ENCODE assay signal across 16 cellular contexts in the genomic region with DNA sequence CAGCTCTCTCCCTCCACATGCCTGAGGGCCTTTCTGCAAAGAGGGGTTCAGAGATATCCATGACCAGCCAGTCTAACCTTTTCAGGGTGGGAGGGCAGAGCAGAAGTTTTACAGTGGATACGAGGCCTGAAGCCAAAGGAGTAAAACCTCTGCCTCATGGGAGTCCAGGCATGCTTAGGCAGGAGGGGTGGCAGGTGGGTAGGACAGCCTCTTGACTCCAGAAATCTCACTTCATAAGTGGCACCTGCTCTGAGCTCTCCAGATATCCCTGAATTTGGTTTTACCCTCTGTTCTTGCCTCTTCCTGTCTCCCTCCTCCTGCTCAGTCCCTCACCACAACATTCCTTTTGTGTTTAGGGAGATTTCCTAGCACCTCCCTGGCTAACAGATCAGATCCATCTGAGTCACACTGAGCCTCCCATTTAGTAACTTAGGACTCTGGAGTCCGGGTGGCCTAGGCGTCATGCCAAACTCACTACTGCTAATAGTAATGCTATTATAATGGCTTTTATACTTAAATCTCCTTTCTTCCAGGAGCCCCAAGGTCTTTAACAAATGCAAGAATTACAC.
DNase-seq lines count a peak whose midpoint lies in the region; ATAC-seq and TF ChIP-seq lines count a peak whose summit lies in the region.
"Had no signal": no experiment of that assay in that cellular context is flagged by ENCODE, and none has a peak within 500 bp of the region (broad histone marks: within the 10 kb centered on the region; RNA-seq: fewer than 3 reads in every experiment).

No MANE protein-coding gene starts in this region.

- no peak overlapping the region for H3K4me3 Mint-ChIP-seq in activated T-helper 2 cell treated with anti-CD3 and anti-CD28 coated beads, Interferon-gamma antibody, Interleukin-2, Interleukin-4, amounts not matched to agents 10 μg/mL and 5 μg/mL and 100 μg/mL, durations not matched to agents 14 hours and 24 hours and 36 hours (ENCODE audit: low read depth)
- H3K4me3 Mint-ChIP-seq: H9, mesothelial cell of epicardium had no signal

- H3K4me1 Mint-ChIP-seq in activated T-helper 2 cell treated with anti-CD3 and anti-CD28 coated beads, Interferon-gamma antibody, Interleukin-2, Interleukin-4, amounts not matched to agents 10 μg/mL and 5 μg/mL and 100 μg/mL, durations not matched to agents 14 hours and 24 hours and 36 hours (ENCODE audit: low read depth), result peaks cover 5% of the 10 kb centered on the region

- TF ChIP-seq CTCF in AG09319 (IDR thresholded peaks at IDR 0.05; ENCODE audit: low read depth, low read length), result no peak
- no peak for TF ChIP-seq CTCF in HFF-Myc (IDR thresholded peaks at IDR 0.05; ENCODE audit: low read depth, low read length, missing control alignments)
- no peak for TF ChIP-seq CTCF in astrocyte of the spinal cord (IDR thresholded peaks at IDR 0.05; ENCODE audit: low read depth, low read length)

- no peaks in the 10 kb centered on the region for H3K36me3 Mint-ChIP-seq in activated T-helper 2 cell treated with anti-CD3 and anti-CD28 coated beads, Interferon-gamma antibody, Interleukin-2, Interleukin-4, amounts not matched to agents 10 μg/mL and 5 μg/mL and 100 μg/mL, durations not matched to agents 14 hours and 24 hours and 36 hours (ENCODE audit: low read depth)
- H3K36me3 Mint-ChIP-seq: mesothelial cell of epicardium had no signal

- no peaks in the 10 kb centered on the region for H3K9me3 Mint-ChIP-seq in activated T-helper 2 cell treated with anti-CD3 and anti-CD28 coated beads, Interferon-gamma antibody, Interleukin-2, Interleukin-4, amounts not matched to agents 10 μg/mL and 5 μg/mL and 100 μg/mL, durations not matched to agents 14 hours and 24 hours and 36 hours
- H3K9me3 Mint-ChIP-seq: mesothelial cell of epicardium had no signal

- H3K27ac Mint-ChIP-seq in activated T-helper 2 cell treated with anti-CD3 and anti-CD28 coated beads, Interferon-gamma antibody, Interleukin-2, Interleukin-4, amounts not matched to agents 10 μg/mL and 5 μg/mL and 100 μg/mL, durations not matched to agents 14 hours and 24 hours and 36 hours, result no peak overlapping the region
- H3K27ac Mint-ChIP-seq: H9, mesothelial cell of epicardium had no signal

- peak; percentile 34 for DNase-seq in AG09319 (ENCODE audit: extremely low read depth, low read depth)
- peak; percentile 72 for DNase-seq in HFF-Myc (ENCODE audit: extremely low read depth, low read depth)
- DNase-seq in astrocyte of the spinal cord (ENCODE audit: low read depth, low spot score), result peak; percentile 78
- DNase-seq in mucosa of gallbladder (ENCODE audit: low spot score), result peak; percentile 9
- DNase-seq in NCI-H510A treated with DMSO at 0.1 percent for 48 hours (lab: John Stamatoyannopoulos, UW), result no peak
- no peak for DNase-seq in activated T-helper 2 cell treated with anti-CD3 and anti-CD28 coated beads, Interferon-gamma antibody, Interleukin-2, Interleukin-4, amounts not matched to agents 10 μg/mL and 5 μg/mL and 100 μg/mL, durations not matched to agents 14 hours and 24 hours and 36 hours (ENCODE audit: low spot score)
- DNase-seq in stimulated activated CD4-positive, alpha-beta T cell treated with anti-CD3 and anti-CD28 coated beads, Interleukin-12 subunit alpha, Interleukin-12 subunit beta, amount 100 ng/mL, for 4 hours, result no peak
- DNase-seq: activated CD4-positive, alpha-beta T cell treated with anti-CD3 and anti-CD28 coated beads for 1 hour; activated gamma-delta T cell treated with Interleukin-2 at 50 U/mL for 16 hours; Caco-2; H9; KBM-7; NCI-H2227 treated with DMSO at 0.1 percent for 48 hours had no signal

- no peak for ATAC-seq in HG02588 (IDR thresholded peaks at IDR 0.05; ENCODE audit: unreplicated experiment)

- in situ Hi-C loops in astrocyte of the spinal cord (cut with HindIII; ENCODE audit: low sequenced_read_pairs), result no loop called here

- no peaks in the 10 kb centered on the region for H3K27me3 Mint-ChIP-seq in activated T-helper 2 cell treated with anti-CD3 and anti-CD28 coated beads, Interferon-gamma antibody, Interleukin-2, Interleukin-4, amounts not matched to agents 10 μg/mL and 5 μg/mL and 100 μg/mL, durations not matched to agents 14 hours and 24 hours and 36 hours (ENCODE audit: low read depth)

- intact Hi-C loops in activated T-helper 2 cell treated with anti-CD3 and anti-CD28 coated beads, Interferon-gamma antibody, Interleukin-2, Interleukin-4, amounts not matched to agents 10 μg/mL and 5 μg/mL and 100 μg/mL, durations not matched to agents 14 hours and 24 hours and 36 hours (cut with micrococcal nuclease), result no loop called here

- H3K4me3 ChIP-seq in HFF-Myc (replicated peaks; ENCODE audit: low read depth, low read length) (no peak overlapping the region), astrocyte of the spinal cord (ENCODE audit: low read depth, low read length) (no peak overlapping the region)
- H3K4me3 ChIP-seq: heart left ventricle had no signal

Comparison
In these comparisons a context has a peak if more than half of its experiments do, and no peak if none do; other contexts are left out.
1. DNase-seq: peak in AG09319 (single experiment), HFF-Myc (single experiment), astrocyte of the spinal cord (single experiment) and mucosa of gallbladder (single experiment); none in NCI-H510A treated with DMSO at 0.1 percent for 48 hours (single experiment), activated T-helper 2 cell treated with anti-CD3 and anti-CD28 coated beads, Interferon-gamma antibody, Interleukin-2, Interleukin-4, amounts not matched to agents 10 μg/mL and 5 μg/mL and 100 μg/mL, durations not matched to agents 14 hours and 24 hours and 36 hours (single experiment) and stimulated activated CD4-positive, alpha-beta T cell treated with anti-CD3 and anti-CD28 coated beads, Interleukin-12 subunit alpha, Interleukin-12 subunit beta, amount 100 ng/mL, for 4 hours (single experiment).